Comparison of ENCODE assay signal across 20 cellular contexts in genomic region chr13:29853131-29853530, GRCh38.
"Had no signal": no experiment of that assay in that cellular context is flagged by ENCODE, and none has a peak within 500 bp of the region (broad histone marks: within the 10 kb centered on the region; RNA-seq: fewer than 3 reads in every experiment).

No MANE protein-coding gene starts in this region.

- H3K27me3 ChIP-seq: gastroesophageal sphincter, heart left ventricle, sigmoid colon, upper lobe of right lung had no signal

- H3K27ac ChIP-seq: heart left ventricle, upper lobe of right lung had no signal

- H3K9me3 ChIP-seq: gastroesophageal sphincter, heart left ventricle, mucosa of descending colon, sigmoid colon, upper lobe of right lung had no signal

- H3K4me3 ChIP-seq: gastroesophageal sphincter, heart left ventricle, mucosa of descending colon, sigmoid colon, upper lobe of right lung had no signal

- ATAC-seq: activated T-cell treated with anti-CD3 and anti-CD28 coated beads, Interleukin-2, amount 50 U/mL, for 4 hours; effector memory CD8-positive, alpha-beta T cell; esophagus mucosa; gastroesophageal sphincter; heart left ventricle; left cardiac atrium; mucosa of descending colon; upper lobe of right lung had no signal

- DNase-seq: activated CD4-positive, alpha-beta T cell treated with anti-CD3 and anti-CD28 coated beads for 1 hour; activated CD4-positive, alpha-beta T cell treated with anti-CD3 and anti-CD28 coated beads, Interleukin-2, amount 50 U/mL, for 48 hours; activated CD8-positive, alpha-beta memory T cell treated with anti-CD3 and anti-CD28 coated beads, Interleukin-2, amount 50 U/mL, for 48 hours; activated effector memory CD4-positive, alpha-beta T cell treated with Interleukin-2 at 50 U/mL for 16 hours; activated naive CD4-positive, alpha-beta T cell treated with anti-CD3 and anti-CD28 coated beads for 36 hours; activated T-cell treated with anti-CD3 and anti-CD28 coated beads, Interleukin-2, amount 50 U/mL, for 4 hours; aorta; caudate nucleus; effector memory CD8-positive, alpha-beta T cell; heart left ventricle; left cardiac atrium; mucosa of descending colon; retina; sigmoid colon; stimulated activated CD4-positive, alpha-beta T cell treated with anti-CD3 and anti-CD28 coated beads, Interleukin-2, amount 100 ng/mL, for 48 hours; stimulated activated naive CD4-positive, alpha-beta T cell treated with Interleukin-2 at 50 U/mL for 16 hours; T-helper 9 cell; upper lobe of right lung had no signal

- H3K36me3 ChIP-seq: gastroesophageal sphincter, heart left ventricle, sigmoid colon, upper lobe of right lung had no signal
